In genomic region chr9:91734371-91734981, GRCh38 we compare ENCODE assay signal across 8 cellular contexts.
DNase-seq lines count a peak whose midpoint lies in the region; ATAC-seq and TF ChIP-seq lines count a peak whose summit lies in the region.

No MANE protein-coding gene starts in this region.

- CTCF ChIA-PET in HEK293T (lab: Yijun Ruan, JAX): interaction anchor here (0.6 kb wide), 2 partner anchors 266 to 604 kb away, joined by 3 to 4 read pairs; no protein-coding TSS in a partner anchor

- 49% methylated on average over 14 of the region's 14 CpGs for WGBS in hepatocyte (ENCODE audit: low lambda C conversion rate, missing lambda C conversion rate)
- 42 to 56% (median 43%) methylated on average over 12 to 14 of the region's 14 CpGs for WGBS in spleen, 5 donors

- H3K4me1 Mint-ChIP-seq in CD14-positive monocyte (no peaks in the 10 kb centered on the region), T-helper 17 cell (no peaks in the 10 kb centered on the region)
- H3K4me1 Mint-ChIP-seq in stimulated activated memory B cell treated with anti-CD40 and anti-IgM and Interleukin-4, amounts not matched to agents 10 μg/mL and 1 μg/mL and 100 μg/mL, for 72 hours: peaks cover 8% of the 10 kb centered on the region

- no peaks in the 10 kb centered on the region for H3K79me2 ChIP-seq in hepatocyte

- no peak overlapping the region for H3K4me3 Mint-ChIP-seq in CD14-positive monocyte
- no peak overlapping the region for H3K4me3 Mint-ChIP-seq in T-helper 17 cell
- H3K4me3 Mint-ChIP-seq in stimulated activated memory B cell treated with anti-CD40 and anti-IgM and Interleukin-4, amounts not matched to agents 10 μg/mL and 1 μg/mL and 100 μg/mL, for 72 hours: no peak overlapping the region

- no peaks in the 10 kb centered on the region for H3K36me3 ChIP-seq in ascending aorta
- no peaks in the 10 kb centered on the region for H3K36me3 ChIP-seq in hepatocyte (replicated peaks; ENCODE audit: insufficient read depth, low read depth)
- no peaks in the 10 kb centered on the region for H3K36me3 ChIP-seq in spleen

- H3K9me3 ChIP-seq in T-helper 17 cell (ENCODE audit: control insufficient read depth, low read length, poor library complexity, severe bottlenecking) (no peaks in the 10 kb centered on the region), ascending aorta (no peaks in the 10 kb centered on the region), hepatocyte (ENCODE audit: low read depth) (no peaks in the 10 kb centered on the region), spleen (no peaks in the 10 kb centered on the region)

- H3K4me3 ChIP-seq in ascending aorta (no peak overlapping the region), hepatocyte (no peak overlapping the region), spleen (no peak overlapping the region)

- no peak overlapping the region for H3K27ac Mint-ChIP-seq in CD14-positive monocyte
- H3K27ac Mint-ChIP-seq in T-helper 17 cell: no peak overlapping the region
- no peak overlapping the region for H3K27ac Mint-ChIP-seq in stimulated activated memory B cell treated with anti-CD40 and anti-IgM and Interleukin-4, amounts not matched to agents 10 μg/mL and 1 μg/mL and 100 μg/mL, for 72 hours

- H3K27ac ChIP-seq in ascending aorta: no peak overlapping the region
- peak overlapping the region; percentile 39 for H3K27ac ChIP-seq in hepatocyte
- no peak overlapping the region for H3K27ac ChIP-seq in spleen

- no peaks in the 10 kb centered on the region for H4K20me1 ChIP-seq in hepatocyte (ENCODE audit: insufficient read depth, poor library complexity, severe bottlenecking)

- peak; percentile 99 for TF ChIP-seq CTCF in CD14-positive monocyte (IDR thresholded peaks at IDR 0.05)
- peak; percentile 53 to 92 (median 91) for TF ChIP-seq CTCF in ascending aorta (IDR thresholded peaks at IDR 0.05)
- TF ChIP-seq CTCF in hepatocyte (IDR thresholded peaks at IDR 0.05; ENCODE audit: poor library complexity): peak; percentile 96
- TF ChIP-seq CTCF in spleen (IDR thresholded peaks at IDR 0.05 in 8 of 11, conservative IDR thresholded peaks at IDR 0.05 in 3 of 11): peak; percentile 52 to 95 (median 91)

- no peaks in the 10 kb centered on the region for H3K36me3 Mint-ChIP-seq in CD14-positive monocyte
- no peaks in the 10 kb centered on the region for H3K36me3 Mint-ChIP-seq in T-helper 17 cell (ENCODE audit: low read depth)
- H3K36me3 Mint-ChIP-seq in stimulated activated memory B cell treated with anti-CD40 and anti-IgM and Interleukin-4, amounts not matched to agents 10 μg/mL and 1 μg/mL and 100 μg/mL, for 72 hours: no peaks in the 10 kb centered on the region

- peaks cover 2 to 4% (median 2%) of the 10 kb centered on the region in 3 donors for H3K27me3 Mint-ChIP-seq in CD14-positive monocyte (ENCODE audit: low read depth in 3 of 3)
- peaks cover 38% of the 10 kb centered on the region for H3K27me3 Mint-ChIP-seq in T-helper 17 cell
- H3K27me3 Mint-ChIP-seq in stimulated activated memory B cell treated with anti-CD40 and anti-IgM and Interleukin-4, amounts not matched to agents 10 μg/mL and 1 μg/mL and 100 μg/mL, for 72 hours: peaks cover 29% of the 10 kb centered on the region

- no peaks in the 10 kb centered on the region for H3K27me3 ChIP-seq in ascending aorta
- no peaks in the 10 kb centered on the region for H3K27me3 ChIP-seq in hepatocyte
- peaks cover 0 to 20% (median 0%) of the 10 kb centered on the region in 7 donors for H3K27me3 ChIP-seq in spleen (replicated peaks in 1 of 7)

- POLR2A ChIA-PET in HEK293T (lab: Yijun Ruan, JAX): no interaction called here

- H3K4me1 ChIP-seq in ascending aorta (no peaks in the 10 kb centered on the region), hepatocyte (ENCODE audit: insufficient read depth) (no peaks in the 10 kb centered on the region), spleen (peaks cover 0 to 7% (median 3%) of the 10 kb centered on the region in 6 donors)

- no peak for ATAC-seq in T-helper 17 cell
- no peak for ATAC-seq in stimulated activated memory B cell treated with anti-CD40 and anti-IgM and Interleukin-4, amounts not matched to agents 10 μg/mL and 1 μg/mL and 100 μg/mL, for 72 hours

- no peak overlapping the region for H3K4me2 ChIP-seq in hepatocyte

- DNase-seq in CD14-positive monocyte (ENCODE audit: low spot score): no peak
- DNase-seq in HEK293T (ENCODE audit: extremely low spot score): peak; percentile 81
- DNase-seq in T-helper 17 cell: peak; percentile 24 to 44 (median 42)
- peak in 1 of 2 donors; percentile 72 for DNase-seq in ascending aorta (ENCODE audit: low spot score in 2 of 2)
- DNase-seq in hepatocyte (ENCODE audit: low spot score): peak; percentile 76
- DNase-seq in spleen: peak; percentile 87
- DNase-seq in NOMO-1 treated with dmso at 0.1 percent for 144 hours (lab: John Stamatoyannopoulos, UW; ENCODE audit: unreplicated experiment): no peak

- intact Hi-C loops in CD14-positive monocyte (cut with micrococcal nuclease): no loop called here
- intact Hi-C loops in ascending aorta (cut with DNase I): no loop called here
- intact Hi-C loops in spleen (cut with DNase I; ENCODE audit: low total_unique reads): no loop called here

- no peak for TF ChIP-seq POLR2A in spleen (IDR thresholded peaks at IDR 0.05)

- H3K9me2 ChIP-seq in hepatocyte (replicated peaks; ENCODE audit: insufficient read depth): no peaks in the 10 kb centered on the region

- no peaks in the 10 kb centered on the region for H3K9me3 Mint-ChIP-seq in CD14-positive monocyte
- H3K9me3 Mint-ChIP-seq in stimulated activated memory B cell treated with anti-CD40 and anti-IgM and Interleukin-4, amounts not matched to agents 10 μg/mL and 1 μg/mL and 100 μg/mL, for 72 hours: no peaks in the 10 kb centered on the region

- no peak overlapping the region for H2AFZ ChIP-seq in hepatocyte

TF ChIP-seq in HEK293T, 16 proteins besides CTCF, POLR2A, EP300 and RAD21:
- no peak for TF ChIP-seq TARDBP (IDR thresholded peaks at IDR 0.05)
- TF ChIP-seq PKNOX1 (IDR thresholded peaks at IDR 0.05): peak; percentile 97

Comparison
In these comparisons a context has a peak if more than half of its experiments do, and no peak if none do; other contexts are left out.
1. DNase-seq: peak in HEK293T (single experiment), T-helper 17 cell (3 of 3), hepatocyte (single experiment) and spleen (single experiment); none in CD14-positive monocyte (single experiment) and NOMO-1 treated with dmso at 0.1 percent for 144 hours (single experiment).
2. Peak in every context shown above with its lines, with median percentiles within 50 percentile points of each other: CTCF ChIP-seq.